ENCODE assay signal across 27 cellular contexts in genomic region chr1:60173006-60173405, GRCh38.
"Had no signal": no experiment of that assay in that cellular context is flagged by ENCODE, and none has a peak within 500 bp of the region (broad histone marks: within the 10 kb centered on the region; RNA-seq: fewer than 3 reads in every experiment).

No MANE protein-coding gene starts in this region.

- H3K27ac ChIP-seq: left ventricle myocardium inferior, neural progenitor cell, neutrophil, ovary, right atrium auricular region, right lobe of liver, testis, thyroid gland, transverse colon, upper lobe of right lung had no signal

- H3K4me1 ChIP-seq: left ventricle myocardium inferior, neural progenitor cell, right atrium auricular region, right lobe of liver, testis, thyroid gland, upper lobe of right lung had no signal

- H3K27me3 ChIP-seq: neural progenitor cell, neutrophil, ovary, right atrium auricular region, right lobe of liver, testis, thyroid gland, transverse colon, upper lobe of right lung had no signal

- FAIRE-seq: islet of Langerhans, urothelium cell line had no signal

- H3K4me2 ChIP-seq: neural progenitor cell, smooth muscle cell had no signal

- DNase-seq: hypothalamus; immature natural killer cell; left ventricle myocardium inferior; mesendoderm; naive B cell; natural killer cell; nephron progenitor cell; ovary; right lobe of liver; stimulated activated CD4-positive, alpha-beta T cell treated with anti-CD3 and anti-CD28 coated beads, Interleukin-1b, Interleukin-23, amount 100 ng/mL, for 48 hours; stimulated activated CD4-positive, alpha-beta T cell treated with anti-CD3 and anti-CD28 coated beads, Interleukin-2, amount 100 ng/mL, for 48 hours; stimulated activated CD4-positive, alpha-beta T cell treated with anti-CD3 and anti-CD28 coated beads, Interleukin-4, amount 100 ng/mL, for 4 hours; stimulated activated CD8-positive, alpha-beta memory T cell treated with anti-CD3 and anti-CD28 coated beads, Interleukin-4, amount 100 ng/mL, for 48 hours; stimulated activated naive CD4-positive, alpha-beta T cell treated with Interleukin-2 at 50 U/mL for 16 hours; stimulated activated naive CD8-positive, alpha-beta T cell treated with anti-CD3 and anti-CD28 coated beads, Interleukin-15, amount 100 ng/mL, for 72 hours; substantia nigra; testis; thyroid gland; transverse colon; upper lobe of right lung had no signal

- H3K9me3 ChIP-seq: left ventricle myocardium inferior, neutrophil, right atrium auricular region, right lobe of liver, testis, thyroid gland, transverse colon, upper lobe of right lung had no signal

- H2AFZ ChIP-seq: neural progenitor cell had no signal

- H3K9ac ChIP-seq: neural progenitor cell had no signal

- H3K4me3 ChIP-seq: left ventricle myocardium inferior, lung, neural progenitor cell, ovary, right atrium auricular region, right lobe of liver, smooth muscle cell, testis, thyroid gland, transverse colon, upper lobe of right lung had no signal

- H3K36me3 ChIP-seq: left ventricle myocardium inferior, neural progenitor cell, neutrophil, ovary, right atrium auricular region, right lobe of liver, thyroid gland, transverse colon, upper lobe of right lung had no signal
